In the genomic region with DNA sequence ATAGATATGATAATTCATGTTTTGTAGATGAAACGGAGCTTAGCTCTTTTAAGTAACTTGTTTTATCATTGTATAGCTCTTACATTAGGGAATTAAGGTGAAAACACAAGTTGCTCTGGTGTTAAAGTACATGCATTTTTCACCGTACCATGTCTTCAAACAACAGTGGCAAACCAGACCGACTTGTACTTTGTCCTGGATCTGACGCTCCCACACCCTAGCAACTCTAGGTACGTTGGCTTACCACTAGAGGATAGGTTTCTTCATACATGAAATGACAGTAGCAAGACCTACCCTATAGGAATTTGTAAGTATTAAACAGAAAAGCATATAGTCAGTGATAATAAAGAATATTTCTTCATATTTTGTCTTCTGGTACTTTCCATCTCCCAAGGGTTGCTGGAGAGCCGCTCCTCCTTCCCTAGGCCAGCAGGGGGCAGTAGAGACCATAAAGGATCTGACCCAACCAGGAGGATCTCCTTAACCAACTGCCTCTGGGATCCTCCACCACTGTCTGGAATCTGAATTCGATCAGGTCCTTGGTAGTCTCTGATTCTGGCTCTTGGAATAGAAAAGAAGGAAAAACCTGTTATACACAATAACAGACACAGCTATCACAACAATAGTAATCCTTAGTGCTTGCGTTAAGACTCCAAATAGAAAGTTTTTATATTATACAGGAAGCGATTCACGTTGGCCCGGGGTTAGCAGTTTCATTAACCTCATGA, we compare ENCODE assay signal across 9 cellular contexts.
A peak's percentile ranks its signal among the peaks of the same experiment; 100 is the strongest.
DNase-seq lines count a peak whose midpoint lies in the region; ATAC-seq and TF ChIP-seq lines count a peak whose summit lies in the region.
"Had no signal": no experiment of that assay in that cellular context is flagged by ENCODE, and none has a peak within 500 bp of the region (broad histone marks: within the 10 kb centered on the region; RNA-seq: fewer than 3 reads in every experiment).

No MANE protein-coding gene starts in this region.

- H3K4me3 ChIP-seq in parathyroid adenoma (ENCODE audit: low read depth, low read length) = no peak overlapping the region
- H3K4me3 ChIP-seq: ovary had no signal

- H3K27me3 Mint-ChIP-seq in activated CD8-positive, alpha-beta T cell treated with anti-CD3 and anti-CD28 coated beads for 36 hours = peaks cover 11% of the 10 kb centered on the region

- H3K79me2 ChIP-seq in parathyroid adenoma = no peaks in the 10 kb centered on the region

- CTCF ChIA-PET in activated CD8-positive, alpha-beta T cell treated with anti-CD3 and anti-CD28 coated beads for 36 hours (lab: Charles Lee) = interaction anchor here (0.6 to 2.6 kb wide), 8 partner anchors 11 to 597 kb away, joined by 3 to 26 read pairs (median 4); no protein-coding TSS in a partner anchor

- POLR2A ChIA-PET in activated CD8-positive, alpha-beta T cell treated with anti-CD3 and anti-CD28 coated beads for 36 hours (lab: Charles Lee) = no interaction called here

- H3K4me1 ChIP-seq in foreskin keratinocyte = no peaks in the 10 kb centered on the region
- H3K4me1 ChIP-seq in parathyroid adenoma = no peaks in the 10 kb centered on the region

- H3K36me3 Mint-ChIP-seq in activated CD8-positive, alpha-beta T cell treated with anti-CD3 and anti-CD28 coated beads for 36 hours (ENCODE audit: low read depth) = no peaks in the 10 kb centered on the region

- no peak overlapping the region for H3K27ac Mint-ChIP-seq in activated CD8-positive, alpha-beta T cell treated with anti-CD3 and anti-CD28 coated beads for 36 hours

- peak; percentile 75 for ATAC-seq in HG03064 (IDR thresholded peaks at IDR 0.05; ENCODE audit: low read depth, unreplicated experiment)
- ATAC-seq in activated CD8-positive, alpha-beta T cell treated with anti-CD3 and anti-CD28 coated beads for 36 hours = no peak
- ATAC-seq in foreskin keratinocyte = peak; percentile 70
- ATAC-seq in GM19397 (IDR thresholded peaks at IDR 0.05; ENCODE audit: unreplicated experiment) = no peak

- no peaks in the 10 kb centered on the region for H3K27me3 ChIP-seq in foreskin keratinocyte
- no peaks in the 10 kb centered on the region for H3K27me3 ChIP-seq in parathyroid adenoma (ENCODE audit: control insufficient read depth, insufficient read depth, low read length)
- H3K27me3 ChIP-seq: ovary had no signal

- H3K4me3 Mint-ChIP-seq in activated CD8-positive, alpha-beta T cell treated with anti-CD3 and anti-CD28 coated beads for 36 hours = no peak overlapping the region

- H3K36me3 ChIP-seq in parathyroid adenoma (ENCODE audit: control insufficient read depth, insufficient read depth, low read length) = no peaks in the 10 kb centered on the region
- H3K36me3 ChIP-seq: ovary had no signal

- H3K4me1 Mint-ChIP-seq in activated CD8-positive, alpha-beta T cell treated with anti-CD3 and anti-CD28 coated beads for 36 hours (ENCODE audit: low read depth) = no peaks in the 10 kb centered on the region

- DNase-seq in AG08396 (ENCODE audit: low spot score) (peak; percentile 72), GM13977 (ENCODE audit: low spot score) (peak; percentile 61), NCI-H345 treated with DMSO at 0.1 percent for 48 hours (lab: John Stamatoyannopoulos, UW; ENCODE audit: unreplicated experiment) (peak; percentile 51), foreskin keratinocyte (peak; percentile 9 to 22)
- peak; percentile 64 for DNase-seq in activated CD8-positive, alpha-beta T cell treated with anti-CD3 and anti-CD28 coated beads for 36 hours

- in situ Hi-C loops in GM13977 (cut with MboI; ENCODE audit: low pct_unique_long_range_greater_than_20kb, low sequenced_read_pairs, unreplicated experiment) = loop anchor here (25.0 kb wide), 1 partner anchor 598 kb away; no protein-coding TSS in a partner anchor

- H3K9me3 ChIP-seq in parathyroid adenoma (ENCODE audit: control insufficient read depth, low read length) = no peaks in the 10 kb centered on the region
- H3K9me3 ChIP-seq: ovary had no signal

- H2AFZ ChIP-seq in parathyroid adenoma = no peak overlapping the region

- H3K9me3 Mint-ChIP-seq in activated CD8-positive, alpha-beta T cell treated with anti-CD3 and anti-CD28 coated beads for 36 hours = peaks cover 6% of the 10 kb centered on the region

- intact Hi-C loops in activated CD8-positive, alpha-beta T cell treated with anti-CD3 and anti-CD28 coated beads for 36 hours (cut with micrococcal nuclease) = loop anchor here (5.0 kb wide), 1 partner anchor 598 kb away; no protein-coding TSS in a partner anchor

- H3K9ac ChIP-seq in parathyroid adenoma = no peak overlapping the region

- H3K27ac ChIP-seq in foreskin keratinocyte (no peak overlapping the region), parathyroid adenoma (no peak overlapping the region)
- H3K27ac ChIP-seq: ovary had no signal

- TF ChIP-seq CTCF in GM13977 (IDR thresholded peaks at IDR 0.05; ENCODE audit: extremely low read depth, insufficient read depth, missing control alignments) (peak; percentile 88), foreskin keratinocyte (conservative IDR thresholded peaks at IDR 0.05) (peak; percentile 70), parathyroid adenoma (IDR thresholded peaks at IDR 0.05) (peak; percentile 22)
- TF ChIP-seq CTCF in activated CD8-positive, alpha-beta T cell treated with anti-CD3 and anti-CD28 coated beads for 36 hours (IDR thresholded peaks at IDR 0.05) = peak; percentile 81

- H3K4me2 ChIP-seq in parathyroid adenoma (ENCODE audit: low read length) = no peak overlapping the region

Comparison
In these comparisons a context has a peak if more than half of its experiments do, and no peak if none do; other contexts are left out.
1. DNase-seq: peak in every context shown above with its lines; median percentile 72 in AG08396; 64 in activated CD8-positive, alpha-beta T cell treated with anti-CD3 and anti-CD28 coated beads for 36 hours; 61 in GM13977; 51 in NCI-H345 treated with DMSO at 0.1 percent for 48 hours; 16 in foreskin keratinocyte.
2. CTCF ChIP-seq: peak in every context shown above with its lines; median percentile 88 in GM13977; 81 in activated CD8-positive, alpha-beta T cell treated with anti-CD3 and anti-CD28 coated beads for 36 hours; 70 in foreskin keratinocyte; 22 in parathyroid adenoma.
3. ATAC-seq: peak in HG03064 (single experiment) and foreskin keratinocyte (single experiment); none in activated CD8-positive, alpha-beta T cell treated with anti-CD3 and anti-CD28 coated beads for 36 hours (single experiment) and GM19397 (single experiment).